In the genomic region with DNA sequence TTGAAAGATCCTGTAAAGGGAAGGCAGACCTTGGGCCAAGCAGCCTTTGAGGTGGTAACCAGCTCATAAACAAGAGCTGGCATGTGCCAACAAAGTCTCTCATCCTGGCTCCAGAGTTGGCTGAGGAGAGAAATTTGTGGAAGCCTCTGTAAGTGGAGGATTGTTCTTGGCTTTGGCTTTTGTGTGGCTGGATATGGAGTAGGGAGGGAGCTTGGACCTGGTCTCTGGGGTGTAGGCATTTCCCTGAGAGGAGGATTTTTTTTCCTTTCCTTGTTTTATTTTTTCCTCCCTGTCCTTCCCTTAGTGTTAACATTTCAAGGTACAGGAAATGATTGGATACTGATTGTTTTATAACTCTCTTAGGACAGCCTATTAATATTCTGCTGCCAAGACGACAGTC, we compare ENCODE assay signal across 10 cellular contexts.
DNase-seq lines count a peak whose midpoint lies in the region; ATAC-seq and TF ChIP-seq lines count a peak whose summit lies in the region.
"Had no signal": no experiment of that assay in that cellular context is flagged by ENCODE, and none has a peak within 500 bp of the region (broad histone marks: within the 10 kb centered on the region; RNA-seq: fewer than 3 reads in every experiment).

No MANE protein-coding gene starts in this region.

- intact Hi-C loops in IMR-90 (cut with micrococcal nuclease): no loop called here
- intact Hi-C loops in stomach (cut with DNase I; ENCODE audit: low total_unique reads): no loop called here

- no peak overlapping the region for H3K4ac ChIP-seq in IMR-90 (ENCODE audit: low read depth, low read length)

- WGBS in IMR-90 (ENCODE audit: extremely low coverage in 2 of 2, insufficient read length in 1 of 2), 2 experiments: no CpG with 5 or more reads among the region's 1 CpG
- 19 to 44% (median 27%) methylated on average over 1 of the region's 1 CpG for WGBS in stomach, 5 donors

- no peaks in the 10 kb centered on the region for H3K9me3 ChIP-seq in IMR-90 (ENCODE audit: control insufficient read depth, insufficient read depth, low read length)
- no peaks in the 10 kb centered on the region for H3K9me3 ChIP-seq in stomach
- H3K9me3 ChIP-seq: upper lobe of left lung had no signal

- no peak for TF ChIP-seq RAD21 in IMR-90 (IDR thresholded peaks at IDR 0.05; ENCODE audit: low read length)

- H3K4me3 Mint-ChIP-seq in immature natural killer cell: no peak overlapping the region
- H3K4me3 Mint-ChIP-seq: activated B cell treated with CpG ODN at 0.5 μM for 24 hours had no signal

- H3K27me3 Mint-ChIP-seq in immature natural killer cell (ENCODE audit: low read depth in 3 of 3): no peaks in the 10 kb centered on the region
- H3K27me3 Mint-ChIP-seq: activated B cell treated with CpG ODN at 0.5 μM for 24 hours had no signal

- H3K9ac ChIP-seq in IMR-90 (ENCODE audit: low read depth, low read length): no peak overlapping the region

- H3K79me1 ChIP-seq in IMR-90 (ENCODE audit: low read depth in 1 of 2, low read length in 2 of 2): peaks cover 21 to 72% of the 10 kb centered on the region in 2 experiments

- H3K4me1 Mint-ChIP-seq in immature natural killer cell: peaks cover 25 to 67% of the 10 kb centered on the region in 2 donors

- peak overlapping the region; percentile 16; the same call in 1 of the 2 replicates for H3K18ac ChIP-seq in IMR-90 (ENCODE audit: low read depth, low read length)

- H2BK5ac ChIP-seq in IMR-90 (ENCODE audit: low read depth, low read length, poor library complexity, severe bottlenecking): no peak overlapping the region

- no peak overlapping the region for H3K14ac ChIP-seq in IMR-90 (replicated peaks; ENCODE audit: low read depth, low read length)

- peaks cover 10% of the 10 kb centered on the region; the same call in 1 of the 2 replicates for H3K9me1 ChIP-seq in IMR-90 (ENCODE audit: insufficient read depth, low read length)

- dilution Hi-C loops in IMR-90 (cut with HindIII; ENCODE audit: low sequenced_read_pairs, unreplicated experiment): no loop called here

- TF ChIP-seq POLR2A in IMR-90 (IDR thresholded peaks at IDR 0.05; ENCODE audit: low read depth, low read length): no peak
- no peak for TF ChIP-seq POLR2A in stomach (IDR thresholded peaks at IDR 0.05)

- H3K23ac ChIP-seq in IMR-90 (ENCODE audit: low read depth, low read length): peak overlapping the region; percentile 7; the same call in 1 of the 2 replicates

- H2AK5ac ChIP-seq in IMR-90 (ENCODE audit: low read depth, low read length): no peak overlapping the region

- H4K20me1 ChIP-seq in IMR-90 (ENCODE audit: insufficient read depth, low read length): peaks cover 45% of the 10 kb centered on the region

- in situ Hi-C loops in IMR-90 (cut with MboI; ENCODE audit: low sequenced_read_pairs): no loop called here

- no peak overlapping the region for H2BK120ac ChIP-seq in IMR-90 (ENCODE audit: low read depth, low read length)

- H4K91ac ChIP-seq in IMR-90 (ENCODE audit: insufficient read depth, low read depth, low read length): no peak overlapping the region

- H3K27ac ChIP-seq in IMR-90 (ENCODE audit: insufficient read depth, low read length) (no peak overlapping the region), stomach (peak overlapping the region; percentile 3 to 71 (median 30))

- no peak overlapping the region for H2AK9ac ChIP-seq in IMR-90 (replicated peaks; ENCODE audit: low read depth, low read length, poor library complexity)

- no peak for DNase-seq in IMR-90
- DNase-seq in astrocyte of the hippocampus (ENCODE audit: low read depth, low spot score): peak; percentile 50
- DNase-seq in immature natural killer cell: no peak
- DNase-seq in stomach: no peak
- no peak for DNase-seq in kidney tubule cell (ENCODE audit: low spot score)
- no peak for DNase-seq in NCI-H2081 (lab: John Stamatoyannopoulos, UW)
- DNase-seq: activated B cell treated with CpG ODN at 0.5 μM for 24 hours, upper lobe of left lung had no signal

- no peaks in the 10 kb centered on the region for H3K9me3 Mint-ChIP-seq in immature natural killer cell
- H3K9me3 Mint-ChIP-seq: activated B cell treated with CpG ODN at 0.5 μM for 24 hours had no signal

- H3K4me3 ChIP-seq in IMR-90 (ENCODE audit: insufficient read depth, low read depth, low read length) (no peak overlapping the region), stomach (no peak overlapping the region)
- H3K4me3 ChIP-seq: upper lobe of left lung had no signal

- H3K36me3 Mint-ChIP-seq in immature natural killer cell: no peaks in the 10 kb centered on the region

- no peak overlapping the region for H3K4me2 ChIP-seq in IMR-90 (ENCODE audit: low read depth, low read length)

- TF ChIP-seq CTCF in IMR-90 (conservative IDR thresholded peaks at IDR 0.05; ENCODE audit: low read depth, low read length) (no peak), stomach (IDR thresholded peaks at IDR 0.05) (no peak)

- CTCF ChIA-PET in IMR-90 (lab: Yijun Ruan, JAX): no interaction called here

- H2BK20ac ChIP-seq in IMR-90 (ENCODE audit: low read depth, low read length): no peak overlapping the region

- POLR2A ChIA-PET in IMR-90 (lab: Charles Lee; ENCODE audit: unreplicated experiment): no interaction called here

- no peak overlapping the region for H2BK15ac ChIP-seq in IMR-90 (ENCODE audit: low read depth, low read length)

- peaks cover 8% of the 10 kb centered on the region for H3K4me1 ChIP-seq in IMR-90 (ENCODE audit: control insufficient read depth, insufficient read depth, low read length)
- peaks cover 14 to 53% (median 21%) of the 10 kb centered on the region in 4 donors for H3K4me1 ChIP-seq in stomach

- no peak for TF ChIP-seq EP300 in stomach (IDR thresholded peaks at IDR 0.05)

- no peak overlapping the region for H2AFZ ChIP-seq in IMR-90 (replicated peaks; ENCODE audit: low read length, poor library complexity)

- BruUV-seq in IMR-90 (replicated peaks; lab: Mats Ljungman, UMichigan): no TSS peak

- no peak overlapping the region for H4K8ac ChIP-seq in IMR-90 (ENCODE audit: low read depth in 2 of 2, low read length in 2 of 2)

- H3K56ac ChIP-seq in IMR-90 (ENCODE audit: extremely low read depth, insufficient read depth, low read length): no peak overlapping the region

- H3K27me3 ChIP-seq in IMR-90 (ENCODE audit: control insufficient read depth, insufficient read depth, low read length) (no peaks in the 10 kb centered on the region), stomach (no peaks in the 10 kb centered on the region)
- H3K27me3 ChIP-seq: upper lobe of left lung had no signal

- H3K36me3 ChIP-seq in IMR-90 (ENCODE audit: control insufficient read depth, insufficient read depth, low read length): peaks cover 7% of the 10 kb centered on the region
- no peaks in the 10 kb centered on the region for H3K36me3 ChIP-seq in stomach
- H3K36me3 ChIP-seq: upper lobe of left lung had no signal

- peak overlapping the region in 4 of 6 donors; percentile 7 to 28 (median 10) for H3K27ac Mint-ChIP-seq in immature natural killer cell
- H3K27ac Mint-ChIP-seq: activated B cell treated with CpG ODN at 0.5 μM for 24 hours had no signal

- ATAC-seq in IMR-90 (ENCODE audit: low read depth): no peak
- no peak for ATAC-seq in HG03280 (IDR thresholded peaks at IDR 0.05; ENCODE audit: unreplicated experiment)
- ATAC-seq in GM19467 (IDR thresholded peaks at IDR 0.05; ENCODE audit: unreplicated experiment): no peak

- H4K5ac ChIP-seq in IMR-90 (ENCODE audit: low read depth, low read length): no peak overlapping the region

TF ChIP-seq in IMR-90, 13 proteins besides CTCF, POLR2A, EP300 and RAD21:
- TF ChIP-seq NFE2L2 (IDR thresholded peaks at IDR 0.05; ENCODE audit: low read depth, low read length) (no peak), MAFK (IDR thresholded peaks at IDR 0.05; ENCODE audit: low read depth, low read length) (no peak), ELK1 (IDR thresholded peaks at IDR 0.05; ENCODE audit: borderline replicate concordance, low read depth, low read length) (no peak), RFX5 (IDR thresholded peaks at IDR 0.05; ENCODE audit: low read depth, low read length) (no peak), RCOR1 (IDR thresholded peaks at IDR 0.05; ENCODE audit: insufficient replicate concordance, low read length) (no peak), CHD1 (IDR thresholded peaks at IDR 0.05; ENCODE audit: low read depth, low read length) (no peak)
- TF ChIP-seq, protein P1, sequence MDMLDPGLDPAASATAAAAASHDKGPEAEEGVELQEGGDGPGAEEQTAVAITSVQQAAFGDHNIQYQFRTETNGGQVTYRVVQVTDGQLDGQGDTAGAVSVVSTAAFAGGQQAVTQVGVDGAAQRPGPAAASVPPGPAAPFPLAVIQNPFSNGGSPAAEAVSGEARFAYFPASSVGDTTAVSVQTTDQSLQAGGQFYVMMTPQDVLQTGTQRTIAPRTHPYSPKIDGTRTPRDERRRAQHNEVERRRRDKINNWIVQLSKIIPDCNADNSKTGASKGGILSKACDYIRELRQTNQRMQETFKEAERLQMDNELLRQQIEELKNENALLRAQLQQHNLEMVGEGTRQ (IDR thresholded peaks at IDR 0.05; ENCODE audit: low read depth, low read length): no peak
